ENCODE assay signal across 8 cellular contexts in the genomic region with DNA sequence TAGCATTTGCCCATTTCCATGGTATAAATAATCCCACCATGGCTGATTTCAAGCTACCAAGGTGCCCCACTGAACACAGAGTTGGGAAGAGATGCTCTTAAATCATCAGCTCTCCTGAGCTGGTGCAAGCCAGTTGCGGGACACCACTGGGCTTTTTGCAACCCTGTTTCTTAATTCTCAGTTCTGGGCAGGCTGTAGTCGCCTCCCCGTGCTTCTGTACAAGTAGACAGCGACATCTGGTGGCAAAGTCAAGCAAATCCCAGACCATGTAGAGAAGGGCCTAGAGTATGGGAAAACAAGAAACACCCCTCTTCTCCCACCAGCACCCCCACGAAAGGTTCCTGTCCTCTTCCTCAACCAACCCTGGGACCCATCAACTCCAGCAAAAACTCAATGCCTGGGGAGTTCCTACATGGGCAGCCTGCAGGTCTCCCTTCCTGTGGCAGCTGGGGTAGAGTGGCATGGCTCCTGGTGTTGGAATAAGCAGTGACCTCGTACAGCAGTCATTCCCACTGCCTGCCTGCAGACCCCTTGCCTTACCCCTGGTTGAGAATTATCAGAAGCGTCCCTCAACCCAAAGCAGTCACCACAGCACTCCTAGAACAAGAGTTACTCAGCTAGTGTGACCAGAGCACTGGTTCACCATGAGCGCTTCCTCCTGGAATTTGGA.
DNase-seq lines count a peak whose midpoint lies in the region; ATAC-seq and TF ChIP-seq lines count a peak whose summit lies in the region.

No MANE protein-coding gene starts in this region.

- H3K4me3 ChIP-seq in GM12875 (ENCODE audit: low read depth, low read length) = no peak overlapping the region

- DNase-seq in A172 (ENCODE audit: low spot score) = peak; percentile 22
- DNase-seq in NCI-H446 (lab: John Stamatoyannopoulos, UW) = peak; percentile 23 to 69
- DNase-seq in activated CD4-positive, alpha-beta T cell treated with anti-CD3 and anti-CD28 coated beads, Interleukin-2, amount 50 U/mL, for 1 hour = peak; percentile 58
- DNase-seq in ecto neural progenitor cell (ENCODE audit: low spot score) = peak; percentile 76
- peak; percentile 72 to 81 for DNase-seq in lung microvascular endothelial cell (ENCODE audit: low read depth in 2 of 2)
- peak; percentile 34 to 37 for DNase-seq in stimulated activated CD8-positive, alpha-beta memory T cell treated with anti-CD3 and anti-CD28 coated beads, Interleukin-15, amount 100 ng/mL, for 48 hours (ENCODE audit: low read depth in 2 of 2)

- TF ChIP-seq CTCF in GM12875 (IDR thresholded peaks at IDR 0.05; ENCODE audit: borderline replicate concordance, insufficient read depth, low read depth, low read length) = peak; percentile 80

- no peak for ATAC-seq in GM19452 (IDR thresholded peaks at IDR 0.05; ENCODE audit: unreplicated experiment)

Comparison
In these comparisons a context has a peak if more than half of its experiments do, and no peak if none do; other contexts are left out.
1. DNase-seq: peak in every context shown above with its lines; median percentile 76 in lung microvascular endothelial cell; 76 in ecto neural progenitor cell; 58 in activated CD4-positive, alpha-beta T cell treated with anti-CD3 and anti-CD28 coated beads, Interleukin-2, amount 50 U/mL, for 1 hour; 46 in NCI-H446; 36 in stimulated activated CD8-positive, alpha-beta memory T cell treated with anti-CD3 and anti-CD28 coated beads, Interleukin-15, amount 100 ng/mL, for 48 hours; 22 in A172.